ENCODE assay signal across 25 cellular contexts in the genomic region with DNA sequence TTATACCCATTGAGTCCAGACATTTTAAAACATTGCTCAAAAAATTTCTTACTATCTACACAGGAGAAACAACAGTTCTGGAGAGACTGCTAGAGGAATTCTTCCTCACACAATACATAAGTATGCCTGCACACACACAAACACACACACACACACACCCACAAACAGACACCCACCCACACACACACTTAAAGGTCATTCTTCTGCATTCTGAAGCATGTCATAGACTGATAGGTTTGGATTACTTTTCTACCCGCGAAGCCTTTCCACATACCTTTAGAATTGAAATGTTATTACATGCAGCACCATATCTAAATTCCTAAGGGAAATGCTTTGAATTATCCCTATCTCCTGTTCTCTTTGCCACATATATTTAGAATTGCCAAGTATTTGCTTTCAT.
"Had no signal": no experiment of that assay in that cellular context is flagged by ENCODE, and none has a peak within 500 bp of the region (broad histone marks: within the 10 kb centered on the region; RNA-seq: fewer than 3 reads in every experiment).

No MANE protein-coding gene starts in this region.

- H3K27me3 Mint-ChIP-seq: progenitor cell of endocrine pancreas had no signal

- H3K36me3 Mint-ChIP-seq: naive thymus-derived CD8-positive, alpha-beta T cell had no signal

- ATAC-seq: gastrocnemius medialis; left ventricle myocardium superior; lower lobe of right lung; naive thymus-derived CD8-positive, alpha-beta T cell; pancreas; right lobe of liver; stimulated activated naive CD8-positive, alpha-beta T cell treated with anti-CD3 and anti-CD28 coated beads, Interleukin-15, Interleukin-2, amounts not matched to agents 100 U/mL and 50 U/mL, for 24 hours had no signal

- DNase-seq: dermis blood vessel endothelial cell; effector memory CD4-positive, alpha-beta T cell; erythroblast; esophagus squamous epithelium; foreskin fibroblast; gastrocnemius medialis; head of caudate nucleus; left ventricle myocardium superior; lower lobe of right lung; naive thymus-derived CD8-positive, alpha-beta T cell; occipital lobe; pancreas; right lobe of liver; small intestine; stimulated activated CD4-positive, alpha-beta T cell treated with anti-CD3 and anti-CD28 coated beads, Interleukin-12 subunit alpha, Interleukin-12 subunit beta, amount 100 ng/mL, for 4 hours; stimulated activated CD4-positive, alpha-beta T cell treated with anti-CD3 and anti-CD28 coated beads, Interleukin-1b, Interleukin-23, amount 100 ng/mL, for 48 hours; stimulated activated CD4-positive, alpha-beta T cell treated with anti-CD3 and anti-CD28 coated beads, Interleukin-4, amount 100 ng/mL, for 1 hour; stimulated activated CD8-positive, alpha-beta memory T cell treated with anti-CD3 and anti-CD28 coated beads, Interleukin-4, amount 100 ng/mL, for 48 hours; stimulated activated naive CD8-positive, alpha-beta T cell treated with anti-CD3 and anti-CD28 coated beads, Interleukin-15, Interleukin-2, amounts not matched to agents 100 U/mL and 50 U/mL, for 24 hours; substantia nigra; testis; tibial artery; upper lobe of left lung had no signal

- H3K4me3 ChIP-seq: coronary artery, esophagus squamous epithelium, gastrocnemius medialis, lower lobe of right lung, pancreas, right lobe of liver, testis, tibial artery, upper lobe of left lung had no signal

- H3K27ac ChIP-seq: coronary artery, esophagus squamous epithelium, gastrocnemius medialis, lower lobe of right lung, pancreas, right lobe of liver, testis, tibial artery, upper lobe of left lung had no signal

- H3K27me3 ChIP-seq: esophagus squamous epithelium, gastrocnemius medialis, pancreas, right lobe of liver, testis, tibial artery, upper lobe of left lung had no signal

- H3K27ac Mint-ChIP-seq: naive thymus-derived CD8-positive, alpha-beta T cell; progenitor cell of endocrine pancreas had no signal

- H3K4me3 Mint-ChIP-seq: naive thymus-derived CD8-positive, alpha-beta T cell had no signal

- H3K4me1 ChIP-seq: esophagus squamous epithelium, gastrocnemius medialis, lower lobe of right lung, pancreas, right lobe of liver, testis, tibial artery, upper lobe of left lung had no signal

- H3K9me3 Mint-ChIP-seq: naive thymus-derived CD8-positive, alpha-beta T cell had no signal

- H3K4me1 Mint-ChIP-seq: naive thymus-derived CD8-positive, alpha-beta T cell had no signal

- H3K36me3 ChIP-seq: esophagus squamous epithelium, gastrocnemius medialis, lower lobe of right lung, pancreas, right lobe of liver, tibial artery, upper lobe of left lung had no signal
